In the genomic region with DNA sequence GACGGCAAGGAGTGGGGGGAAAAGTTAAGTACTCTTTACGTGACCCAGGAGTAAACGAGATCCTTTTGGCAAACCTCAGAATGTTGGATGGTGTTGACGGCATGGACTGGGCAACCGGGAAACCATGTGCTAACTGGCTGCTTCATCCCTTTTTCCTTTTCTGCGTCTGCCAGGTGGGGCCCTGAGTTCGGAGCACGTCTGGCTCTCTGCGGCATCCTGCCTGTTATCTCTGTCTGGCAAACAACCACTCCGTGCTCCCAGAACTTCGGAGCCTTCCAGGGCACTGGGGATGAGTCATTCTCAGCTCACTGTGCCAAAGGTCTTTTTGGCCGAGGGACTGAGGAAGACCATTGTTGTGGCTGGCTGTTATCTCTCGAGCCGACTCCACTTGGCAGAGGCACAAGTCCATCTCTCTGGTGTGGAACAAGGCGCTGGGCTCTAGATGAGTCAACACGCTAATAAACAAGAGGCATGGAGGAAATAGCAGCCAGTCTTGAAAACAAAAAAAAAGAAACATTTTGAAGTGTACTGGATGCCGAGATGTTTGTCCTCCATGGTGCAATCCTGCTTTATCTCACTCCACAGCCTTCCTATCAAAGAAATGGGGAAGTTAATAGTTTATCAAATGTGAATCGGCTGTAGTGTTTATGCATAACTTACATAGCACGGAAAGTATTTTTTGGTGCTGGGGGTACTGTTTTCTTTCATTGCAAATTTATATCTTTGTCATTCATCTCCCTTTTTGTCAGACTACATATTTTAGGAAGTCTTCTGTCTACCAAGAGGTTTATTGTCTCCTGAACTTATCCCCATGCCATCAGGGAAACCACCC, we compare ENCODE assay signal across 8 cellular contexts.
DNase-seq lines count a peak whose midpoint lies in the region; ATAC-seq and FAIRE-seq lines count a peak whose summit lies in the region.

No MANE protein-coding gene starts in this region.

- no peaks in the 10 kb centered on the region for H3K9me3 ChIP-seq in small intestine (ENCODE audit: control insufficient read depth, low read depth)

- WGBS in small intestine, 3 donors: 6 to 15% (median 13%) methylated on average over 19 of the region's 19 CpGs

- in situ Hi-C loops in Caki2 (cut with HindIII; ENCODE audit: low pct_unique_long_range_greater_than_20kb, low sequenced_read_pairs): no loop called here

- no peaks in the 10 kb centered on the region for H3K27me3 ChIP-seq in small intestine (ENCODE audit: control insufficient read depth in 2 of 2, insufficient read depth in 2 of 2, low read length in 2 of 2)

- ATAC-seq in GM18520 (IDR thresholded peaks at IDR 0.05; ENCODE audit: unreplicated experiment) (no peak), HG03469 (IDR thresholded peaks at IDR 0.05; ENCODE audit: unreplicated experiment) (no peak), GM18867 (IDR thresholded peaks at IDR 0.05; ENCODE audit: unreplicated experiment) (no peak)

- DNase-seq in Caki2 (ENCODE audit: low read depth) (peak; percentile 96), HUDEP-2 (lab: John Stamatoyannopoulos, UW; ENCODE audit: unreplicated experiment in 76 of 76) (peak in 74 of 76 experiments; percentile 58 to 100 (median 97)), amniotic epithelial cell (ENCODE audit: low read depth) (peak; percentile 100), hepatic stellate cell (ENCODE audit: low spot score) (peak; percentile 53), small intestine (peak; percentile 99)

- H3K27ac ChIP-seq in small intestine (ENCODE audit: low read depth in 1 of 2, low read length in 1 of 2): peak overlapping the region; percentile 20 to 80

- H3K36me3 ChIP-seq in small intestine (ENCODE audit: control insufficient read depth in 2 of 2, insufficient read depth in 2 of 2, low read length in 2 of 2): no peaks in the 10 kb centered on the region

- FAIRE-seq in small intestine (lab: Jason Lieb, UNC): no peak

- no peak overlapping the region for H3K4me3 ChIP-seq in small intestine (ENCODE audit: low read depth in 1 of 2, low read length in 2 of 2)

- H3K4me1 ChIP-seq in small intestine (ENCODE audit: control insufficient read depth in 2 of 2, insufficient read depth in 1 of 2, low read depth in 1 of 2, low read length in 1 of 2): peaks cover 2 to 6% of the 10 kb centered on the region in 2 donors
